23 cellular contexts compared by ENCODE assay signal in the genomic region with DNA sequence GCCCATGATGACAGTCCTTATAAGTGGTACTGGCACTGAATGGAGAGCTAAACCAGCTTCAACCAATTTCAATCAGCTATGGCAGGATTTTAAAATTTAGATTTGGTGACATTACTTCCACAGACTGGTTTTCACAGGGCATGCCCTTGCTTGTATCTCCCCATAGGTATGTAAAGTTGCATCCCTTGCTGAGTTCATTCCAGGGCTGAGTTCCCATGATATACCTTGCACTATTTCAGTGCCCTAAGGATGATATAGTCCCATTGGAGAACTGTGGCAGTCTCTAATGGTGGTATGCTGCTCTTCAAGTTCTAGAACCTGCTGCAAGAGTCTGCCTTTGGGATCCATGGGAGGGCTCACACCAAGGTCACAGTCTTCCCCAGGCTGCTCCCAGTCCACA.
"Had no signal": no experiment of that assay in that cellular context is flagged by ENCODE, and none has a peak within 500 bp of the region (broad histone marks: within the 10 kb centered on the region; RNA-seq: fewer than 3 reads in every experiment).

No MANE protein-coding gene starts in this region.

- DNase-seq: occipital lobe; ovary; posterior cingulate gyrus; psoas muscle; right cardiac atrium; right lobe of liver; sigmoid colon; small intestine; stimulated activated CD4-positive, alpha-beta T cell treated with anti-CD3 and anti-CD28 coated beads, Interleukin-15, amount 100 ng/mL, for 24 hours; stimulated activated CD4-positive, alpha-beta T cell treated with anti-CD3 and anti-CD28 coated beads, Interleukin-2, amount 100 ng/mL, for 24 hours; stimulated activated CD4-positive, alpha-beta T cell treated with anti-CD3 and anti-CD28 coated beads, Interleukin-2, amount 100 ng/mL, for 48 hours; stimulated activated CD4-positive, alpha-beta T cell treated with anti-CD3 and anti-CD28 coated beads, Interleukin-4, amount 100 ng/mL, for 24 hours; stimulated activated naive B cell treated with anti-CD40 and anti-IgM and Interleukin-4, amounts not matched to agents 10 μg/mL and 1 μg/mL and 100 μg/mL, for 72 hours; stimulated activated naive CD4-positive, alpha-beta T cell treated with Interleukin-2 at 50 U/mL for 16 hours; stomach; thyroid gland; upper lobe of left lung had no signal

- H3K9ac ChIP-seq: neural progenitor cell, parathyroid adenoma had no signal

- H3K79me2 ChIP-seq: parathyroid adenoma had no signal

- H3K4me1 ChIP-seq: neural progenitor cell, parathyroid adenoma, psoas muscle, right lobe of liver, sigmoid colon, stomach, thyroid gland, upper lobe of left lung, vagina had no signal

- H3K27me3 ChIP-seq: neural progenitor cell, ovary, right lobe of liver, sigmoid colon, thyroid gland, tibial nerve, upper lobe of left lung, vagina had no signal

- ATAC-seq: psoas muscle; right cardiac atrium; right lobe of liver; stimulated activated effector memory CD8-positive, alpha-beta T cell treated with anti-CD3 and anti-CD28 coated beads, Interleukin-12 subunit alpha, Interleukin-12 subunit beta, amount 100 ng/mL, for 72 hours; stimulated activated naive B cell treated with anti-CD40 and anti-IgM and Interleukin-4, amounts not matched to agents 10 μg/mL and 1 μg/mL and 100 μg/mL, for 72 hours had no signal

- H3K36me3 ChIP-seq: neural progenitor cell, ovary, right lobe of liver, sigmoid colon, stomach, thoracic aorta, thyroid gland, tibial nerve, upper lobe of left lung, vagina had no signal

- H2AFZ ChIP-seq: neural progenitor cell, parathyroid adenoma had no signal

- H3K4me2 ChIP-seq: neural progenitor cell had no signal

- H3K9me3 ChIP-seq: ovary, psoas muscle, right lobe of liver, sigmoid colon, stomach, thoracic aorta, thyroid gland, tibial nerve, upper lobe of left lung, vagina had no signal

- H3K4me3 ChIP-seq: neural progenitor cell, ovary, psoas muscle, right lobe of liver, sigmoid colon, stomach, thoracic aorta, thyroid gland, tibial nerve, upper lobe of left lung, vagina had no signal

- H3K27ac ChIP-seq: neural progenitor cell, ovary, parathyroid adenoma, psoas muscle, right lobe of liver, sigmoid colon, stomach, thoracic aorta, thyroid gland, tibial nerve, upper lobe of left lung, vagina had no signal
